In genomic region chr11:10474551-10474950, GRCh38 we compare ENCODE assay signal across 28 cellular contexts. TPM values are rescaled to one million over a fixed set of nuclear protein-coding genes. Genes with fewer than 3 reads are reported as not detected.
DNase-seq lines count a peak whose midpoint lies in the region; ATAC-seq lines count a peak whose summit lies in the region.
"Had no signal": no experiment of that assay in that cellular context is flagged by ENCODE, and none has a peak within 500 bp of the region (broad histone marks: within the 10 kb centered on the region; RNA-seq: fewer than 3 reads in every experiment).

No MANE protein-coding gene starts in this region.

- no peaks in the 10 kb centered on the region for H3K9me3 Mint-ChIP-seq in activated T-helper 17 cell treated with anti-CD3 and anti-CD28 coated beads, Interleukin-2, amount 50 U/mL, for 72 hours
- H3K9me3 Mint-ChIP-seq in stimulated activated effector memory CD8-positive, alpha-beta T cell treated with anti-CD3 and anti-CD28 coated beads, Interleukin-12 subunit alpha, Interleukin-12 subunit beta, amount 100 ng/mL, for 72 hours, result no peaks in the 10 kb centered on the region
- H3K9me3 Mint-ChIP-seq: HFFc6, natural killer cell had no signal

- ATAC-seq in activated T-helper 17 cell treated with anti-CD3 and anti-CD28 coated beads, Interleukin-2, amount 50 U/mL, for 72 hours (replicated peaks), result no peak
- ATAC-seq in stimulated activated effector memory CD8-positive, alpha-beta T cell treated with anti-CD3 and anti-CD28 coated beads, Interleukin-12 subunit alpha, Interleukin-12 subunit beta, amount 100 ng/mL, for 72 hours, result no peak
- ATAC-seq in GM21528 (IDR thresholded peaks at IDR 0.05; ENCODE audit: low FRiP score, unreplicated experiment) (no peak), Right ventricle myocardium inferior (no peak)
- ATAC-seq: activated CD8-positive, alpha-beta memory T cell treated with anti-CD3 and anti-CD28 coated beads, Interleukin-2, amount 10 ng/mL, durations not matched to agents 7 days and 5 days; HepG2; left ventricle myocardium superior; natural killer cell; SK-N-SH treated with all-trans-retinoic acid at 6 μM for 48 hours had no signal

- H3K4me1 Mint-ChIP-seq in activated T-helper 17 cell treated with anti-CD3 and anti-CD28 coated beads, Interleukin-2, amount 50 U/mL, for 72 hours, result peaks cover 47% of the 10 kb centered on the region
- peaks cover 48% of the 10 kb centered on the region for H3K4me1 Mint-ChIP-seq in stimulated activated effector memory CD8-positive, alpha-beta T cell treated with anti-CD3 and anti-CD28 coated beads, Interleukin-12 subunit alpha, Interleukin-12 subunit beta, amount 100 ng/mL, for 72 hours

- peak overlapping the region; percentile 30 for H3K27ac Mint-ChIP-seq in activated T-helper 17 cell treated with anti-CD3 and anti-CD28 coated beads, Interleukin-2, amount 50 U/mL, for 72 hours
- H3K27ac Mint-ChIP-seq in stimulated activated effector memory CD8-positive, alpha-beta T cell treated with anti-CD3 and anti-CD28 coated beads, Interleukin-12 subunit alpha, Interleukin-12 subunit beta, amount 100 ng/mL, for 72 hours, result peak overlapping the region; percentile 21
- H3K27ac Mint-ChIP-seq: activated CD8-positive, alpha-beta memory T cell treated with anti-CD3 and anti-CD28 coated beads, Interleukin-2, amount 10 ng/mL, durations not matched to agents 7 days and 5 days; activated T-helper 1 cell treated with anti-CD3 and anti-CD28 coated beads, Interleukin-12 subunit alpha, Interleukin-12 subunit beta, Interleukin-2, Interleukin-4 antibody, amounts not matched to agents 30 ng/mL and 10 ng/mL and 1 ng/mL, durations not matched to agents 14 hours and 24 hours and 36 hours; HFFc6; T-helper 2 cell treated with Interferon-gamma antibody and Interleukin-4, amounts not matched to agents 5 μg/mL and 100 μg/mL, for 36 hours had no signal

- DNase-seq in COLO668 (lab: John Stamatoyannopoulos, UW; ENCODE audit: unreplicated experiment) (peak; percentile 43), NCI-H1105 treated with DMSO at 0.1 percent for 48 hours (lab: John Stamatoyannopoulos, UW) (peak; percentile 32), SW480 (ENCODE audit: low spot score) (no peak), Right ventricle myocardium inferior (ENCODE audit: missing footprints) (no peak)
- DNase-seq in stimulated activated effector memory CD8-positive, alpha-beta T cell treated with anti-CD3 and anti-CD28 coated beads, Interleukin-12 subunit alpha, Interleukin-12 subunit beta, amount 100 ng/mL, for 72 hours (ENCODE audit: low spot score in 2 of 2), result no peak
- DNase-seq: activated CD4-positive, alpha-beta T cell treated with anti-CD3 and anti-CD28 coated beads, Interleukin-2, amount 50 U/mL, for 1 hour; activated CD8-positive, alpha-beta memory T cell treated with anti-CD3 and anti-CD28 coated beads, Interleukin-2, amount 10 ng/mL, durations not matched to agents 7 days and 5 days; activated naive CD4-positive, alpha-beta T cell treated with anti-CD3 and anti-CD28 coated beads, Interleukin-2, amount 50 U/mL, for 16 hours; amygdala; effector CD4-positive, alpha-beta T cell; glutamatergic neuron; GOT3; HFFc6; islet precursor cell; Kasumi-1; left ventricle myocardium superior; midbrain; MV-4-11; natural killer cell; NCI-H2029; NCI-H82; RPMI8226 had no signal

- H3K36me3 Mint-ChIP-seq in activated T-helper 17 cell treated with anti-CD3 and anti-CD28 coated beads, Interleukin-2, amount 50 U/mL, for 72 hours (ENCODE audit: low read depth), result no peaks in the 10 kb centered on the region
- H3K36me3 Mint-ChIP-seq in stimulated activated effector memory CD8-positive, alpha-beta T cell treated with anti-CD3 and anti-CD28 coated beads, Interleukin-12 subunit alpha, Interleukin-12 subunit beta, amount 100 ng/mL, for 72 hours, result peaks cover 44% of the 10 kb centered on the region
- H3K36me3 Mint-ChIP-seq: natural killer cell had no signal

- H3K27me3 Mint-ChIP-seq in activated T-helper 17 cell treated with anti-CD3 and anti-CD28 coated beads, Interleukin-2, amount 50 U/mL, for 72 hours, result no peaks in the 10 kb centered on the region
- H3K27me3 Mint-ChIP-seq: activated CD8-positive, alpha-beta memory T cell treated with anti-CD3 and anti-CD28 coated beads, Interleukin-2, amount 10 ng/mL, durations not matched to agents 7 days and 5 days had no signal

- intact Hi-C loops in Right ventricle myocardium inferior (cut with DNase I), result no loop called here

- H3K4me3 Mint-ChIP-seq in activated T-helper 17 cell treated with anti-CD3 and anti-CD28 coated beads, Interleukin-2, amount 50 U/mL, for 72 hours, result no peak overlapping the region
- H3K4me3 Mint-ChIP-seq in stimulated activated effector memory CD8-positive, alpha-beta T cell treated with anti-CD3 and anti-CD28 coated beads, Interleukin-12 subunit alpha, Interleukin-12 subunit beta, amount 100 ng/mL, for 72 hours, result no peak overlapping the region
- H3K4me3 Mint-ChIP-seq: activated CD8-positive, alpha-beta memory T cell treated with anti-CD3 and anti-CD28 coated beads, Interleukin-2, amount 10 ng/mL, durations not matched to agents 7 days and 5 days; activated T-helper 1 cell treated with anti-CD3 and anti-CD28 coated beads, Interleukin-12 subunit alpha, Interleukin-12 subunit beta, Interleukin-2, Interleukin-4 antibody, amounts not matched to agents 30 ng/mL and 10 ng/mL and 1 ng/mL, durations not matched to agents 14 hours and 24 hours and 36 hours; HFFc6; natural killer cell; T-helper 2 cell treated with Interferon-gamma antibody and Interleukin-4, amounts not matched to agents 5 μg/mL and 100 μg/mL, for 36 hours had no signal

RNA-seq across cellular contexts. Expression of gene AMPD3, which starts 19.5 kb away (rescaled TPM):
- total RNA-seq in activated T-helper 17 cell treated with anti-CD3 and anti-CD28 coated beads, Interleukin-2, amount 50 U/mL, for 72 hours, result 100 to 1,000 TPM in 1 of 2 donors, 10 to 100 TPM in 1; 30.6 to 179 TPM
- 3.5 TPM for total RNA-seq in Right ventricle myocardium inferior

Comparison
In these comparisons a context has a peak if more than half of its experiments do, and no peak if none do; other contexts are left out.
1. DNase-seq: peak in COLO668 (single experiment) and NCI-H1105 treated with DMSO at 0.1 percent for 48 hours (single experiment); none in stimulated activated effector memory CD8-positive, alpha-beta T cell treated with anti-CD3 and anti-CD28 coated beads, Interleukin-12 subunit alpha, Interleukin-12 subunit beta, amount 100 ng/mL, for 72 hours (0 of 2), SW480 (single experiment) and Right ventricle myocardium inferior (single experiment).